ENCODE assay signal across 1 cellular context in genomic region chrX:13092455-13092941, GRCh38.
TF ChIP-seq lines count a peak whose summit lies in the region.

No MANE protein-coding gene starts in this region.

TF ChIP-seq in GM12878, 131 proteins besides CTCF, POLR2A, EP300 and RAD21 (continued from another document and continues in another):
- TF ChIP-seq BCLAF1 (IDR thresholded peaks at IDR 0.05) (no peak), TARDBP (IDR thresholded peaks at IDR 0.05; ENCODE audit: borderline replicate concordance) (peak; percentile 41; the same call in 1 of the 2 replicates), HDAC6 (IDR thresholded peaks at IDR 0.05; ENCODE audit: unreplicated experiment) (no peak), BCL11A (IDR thresholded peaks at IDR 0.05; ENCODE audit: low read depth, low read length) (peak; percentile 77), E4F1 (IDR thresholded peaks at IDR 0.05; ENCODE audit: borderline replicate concordance, partially characterized antibody) (no peak), TBL1XR1 (IDR thresholded peaks at IDR 0.05; ENCODE audit: low read depth, low read length) (peak; percentile 81; the same call in 1 of the 2 replicates), SMAD1 (IDR thresholded peaks at IDR 0.05; ENCODE audit: low read depth, partially characterized antibody) (peak; percentile 21), BACH1 (IDR thresholded peaks at IDR 0.05; ENCODE audit: borderline replicate concordance) (no peak), SUZ12 (IDR thresholded peaks at IDR 0.05; ENCODE audit: unreplicated experiment) (no peak), NBN (IDR thresholded peaks at IDR 0.05) (peak; percentile 74), TCF7 (IDR thresholded peaks at IDR 0.05; ENCODE audit: borderline replicate concordance) (0 out of 2 replicates have a peak, but pooled peaks have one; percentile 15), CBX3 (IDR thresholded peaks at IDR 0.05; ENCODE audit: borderline replicate concordance, low read depth) (no peak), SREBF1 (IDR thresholded peaks at IDR 0.05; ENCODE audit: low read length) (no peak), IKZF1 (conservative IDR thresholded peaks at IDR 0.05) (no peak), YY1 (IDR thresholded peaks at IDR 0.05; ENCODE audit: low read depth, low read length) (peak; percentile 31; the same call in 1 of the 2 replicates), PKNOX1 (IDR thresholded peaks at IDR 0.05) (no peak), E2F4 (IDR thresholded peaks at IDR 0.05; ENCODE audit: low read depth, low read length) (no peak), USF2 (IDR thresholded peaks at IDR 0.05; ENCODE audit: borderline replicate concordance, low read depth, low read length) (no peak), IRF4 (IDR thresholded peaks at IDR 0.05; ENCODE audit: low read depth, low read length) (peak; percentile 91), SKIL (IDR thresholded peaks at IDR 0.05; ENCODE audit: low read depth, poor library complexity, severe bottlenecking) (peak; percentile 85), YBX1 (IDR thresholded peaks at IDR 0.05) (no peak), ZNF274 (IDR thresholded peaks at IDR 0.05; ENCODE audit: insufficient read depth, insufficient read length) (no peak), MEF2A (IDR thresholded peaks at IDR 0.05; ENCODE audit: insufficient read depth, low read depth, low read length) (peak; percentile 66; the same call in 1 of the 2 replicates), MYB (IDR thresholded peaks at IDR 0.05; ENCODE audit: borderline replicate concordance, low read depth, low read length) (no peak), SMC3 (IDR thresholded peaks at IDR 0.05; ENCODE audit: borderline replicate concordance, low read length) (peak; percentile 68), RELB (IDR thresholded peaks at IDR 0.05; ENCODE audit: low read depth) (peak; percentile 79), ZBED1 (IDR thresholded peaks at IDR 0.05; ENCODE audit: borderline replicate concordance) (peak; percentile 86; the same call in 1 of the 2 replicates), IKZF2 (IDR thresholded peaks at IDR 0.05) (no peak), CBFB (IDR thresholded peaks at IDR 0.05; ENCODE audit: low read depth) (peak; percentile 81), EED (IDR thresholded peaks at IDR 0.05; ENCODE audit: low read depth) (peak; percentile 90), ETV6 (conservative IDR thresholded peaks at IDR 0.05 in 1 of 2, IDR thresholded peaks at IDR 0.05 in 1 of 2; ENCODE audit: borderline replicate concordance in 1 of 2, low read depth in 1 of 2) (peak in 1 of 2 experiments; percentile 91; a peak in 2 of 4 replicates), JUNB (IDR thresholded peaks at IDR 0.05) (peak; percentile 85), PAX5 (IDR thresholded peaks at IDR 0.05; ENCODE audit: borderline replicate concordance, low read depth, low read length) (peak; percentile 83), ATF7 (IDR thresholded peaks at IDR 0.05; ENCODE audit: low read depth) (peak; percentile 51), JUND (IDR thresholded peaks at IDR 0.05; ENCODE audit: low read depth, low read length) (peak; percentile 89; the same call in 1 of the 2 replicates), RELA (IDR thresholded peaks at IDR 0.05; ENCODE audit: borderline replicate concordance, partially characterized antibody) (peak; percentile 51), FOXK2 (IDR thresholded peaks at IDR 0.05) (no peak), ZNF592 (IDR thresholded peaks at IDR 0.05) (no peak), NR2C2 (IDR thresholded peaks at IDR 0.05; ENCODE audit: borderline replicate concordance, control insufficient read depth, insufficient read length, low read depth) (no peak), IRF5 (IDR thresholded peaks at IDR 0.05; ENCODE audit: borderline replicate concordance) (peak; percentile 61; the same call in 1 of the 2 replicates), ATF3 (IDR thresholded peaks at IDR 0.05; ENCODE audit: borderline replicate concordance, extremely low read depth, low read depth, low read length) (no peak), MEF2B (IDR thresholded peaks at IDR 0.05; ENCODE audit: partially characterized antibody, poor library complexity, severe bottlenecking) (no peak)
